ENCODE assay signal across 18 cellular contexts in genomic region chr17:19857640-19858039, GRCh38.
"Had no signal": no experiment of that assay in that cellular context is flagged by ENCODE, and none has a peak within 500 bp of the region (broad histone marks: within the 10 kb centered on the region; RNA-seq: fewer than 3 reads in every experiment).

No MANE protein-coding gene starts in this region.

- ATAC-seq: left lobe of liver; mucosa of descending colon; sciatic nerve; stimulated activated naive CD8-positive, alpha-beta T cell treated with anti-CD3 and anti-CD28 coated beads, Interleukin-15, amount 100 ng/mL, for 72 hours; upper lobe of right lung had no signal

- H3K9me3 Mint-ChIP-seq: memory B cell; naive B cell; nephron; stimulated activated naive CD8-positive, alpha-beta T cell treated with anti-CD3 and anti-CD28 coated beads, Interleukin-15, amount 100 ng/mL, for 72 hours had no signal

- H3K36me3 Mint-ChIP-seq: naive B cell had no signal

- DNase-seq: dermis blood vessel endothelial cell; effector memory CD4-positive, alpha-beta T cell; mucosa of descending colon; naive B cell; nucleus accumbens; stimulated activated CD4-positive, alpha-beta T cell treated with anti-CD3 and anti-CD28 coated beads, Interleukin-12 subunit alpha, Interleukin-12 subunit beta, amount 100 ng/mL, for 4 hours; stimulated activated CD4-positive, alpha-beta T cell treated with anti-CD3 and anti-CD28 coated beads, Interleukin-1b, Interleukin-23, amount 100 ng/mL, for 48 hours; stimulated activated CD4-positive, alpha-beta T cell treated with anti-CD3 and anti-CD28 coated beads, Interleukin-4, amount 100 ng/mL, for 1 hour; stimulated activated CD8-positive, alpha-beta memory T cell treated with anti-CD3 and anti-CD28 coated beads, Interleukin-4, amount 100 ng/mL, for 48 hours; stimulated activated naive CD4-positive, alpha-beta T cell; stimulated activated naive CD8-positive, alpha-beta T cell treated with anti-CD3 and anti-CD28 coated beads, Interleukin-15, amount 100 ng/mL, for 72 hours; transverse colon; upper lobe of right lung; uterus had no signal

- H3K4me1 Mint-ChIP-seq: memory B cell; naive B cell; nephron; stimulated activated naive CD8-positive, alpha-beta T cell treated with anti-CD3 and anti-CD28 coated beads, Interleukin-15, amount 100 ng/mL, for 72 hours had no signal

- H3K27ac Mint-ChIP-seq: memory B cell; nephron; stimulated activated naive CD8-positive, alpha-beta T cell treated with anti-CD3 and anti-CD28 coated beads, Interleukin-15, amount 100 ng/mL, for 72 hours had no signal

- H3K4me3 Mint-ChIP-seq: memory B cell; naive B cell; nephron; stimulated activated naive CD8-positive, alpha-beta T cell treated with anti-CD3 and anti-CD28 coated beads, Interleukin-15, amount 100 ng/mL, for 72 hours had no signal

- H3K27me3 Mint-ChIP-seq: naive B cell; stimulated activated naive CD8-positive, alpha-beta T cell treated with anti-CD3 and anti-CD28 coated beads, Interleukin-15, amount 100 ng/mL, for 72 hours had no signal
